14 cellular contexts compared by ENCODE assay signal in the genomic region with DNA sequence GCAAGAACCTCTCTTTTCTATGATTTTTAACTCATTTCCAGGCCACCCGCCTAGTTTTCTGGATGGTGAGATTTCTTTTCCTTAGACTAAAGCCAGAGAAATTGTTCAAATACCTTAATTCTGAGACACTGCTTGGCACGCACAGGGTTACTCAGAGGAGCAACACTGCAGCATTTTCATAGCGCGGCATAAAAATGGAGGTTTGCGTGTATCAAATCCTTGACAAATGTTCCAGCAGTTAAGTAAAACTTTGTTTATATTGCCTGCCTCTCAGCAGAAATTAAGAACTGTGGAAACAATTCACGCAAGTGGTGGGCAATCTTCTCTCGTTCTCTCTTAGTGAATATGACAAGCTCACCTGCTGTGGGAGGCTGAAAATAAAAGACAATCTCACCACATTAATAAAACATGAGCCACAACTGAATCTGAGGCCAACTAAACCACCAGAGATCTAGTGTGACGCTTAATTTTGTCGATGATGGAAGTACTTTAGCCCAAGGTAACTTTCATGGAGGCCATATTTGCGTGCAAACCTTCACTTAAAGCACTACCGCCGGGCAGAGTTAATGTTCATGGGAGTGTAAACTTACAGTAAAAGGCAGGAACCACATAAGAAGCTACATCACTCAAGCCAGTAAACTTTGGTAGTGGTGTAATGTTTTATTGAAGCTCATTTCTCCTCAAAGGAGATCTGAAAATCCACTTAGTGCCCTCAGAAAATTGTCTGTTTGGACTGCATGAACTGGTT.
DNase-seq lines count a peak whose midpoint lies in the region; ATAC-seq and TF ChIP-seq lines count a peak whose summit lies in the region.
"Had no signal": no experiment of that assay in that cellular context is flagged by ENCODE, and none has a peak within 500 bp of the region (broad histone marks: within the 10 kb centered on the region; RNA-seq: fewer than 3 reads in every experiment).

No MANE protein-coding gene starts in this region.

- CTCF ChIA-PET in naive thymus-derived CD4-positive, alpha-beta T cell (lab: Charles Lee): no interaction called here

- H3K27ac ChIP-seq in GM23248: no peak overlapping the region
- H3K27ac ChIP-seq in osteoblast (ENCODE audit: low read depth, low read length): peak overlapping the region; percentile 99
- no peak overlapping the region for H3K27ac ChIP-seq in naive thymus-derived CD4-positive, alpha-beta T cell (ENCODE audit: low read depth, low read length)
- H3K27ac ChIP-seq: prostate gland, upper lobe of right lung had no signal

- H3K36me3 ChIP-seq in GM23248 (ENCODE audit: low read depth) (no peaks in the 10 kb centered on the region), osteoblast (ENCODE audit: insufficient read depth, low read length) (no peaks in the 10 kb centered on the region)
- H3K36me3 ChIP-seq in naive thymus-derived CD4-positive, alpha-beta T cell (ENCODE audit: control insufficient read depth in 2 of 3, insufficient read depth in 3 of 3, low read length in 3 of 3): no peaks in the 10 kb centered on the region
- H3K36me3 ChIP-seq: prostate gland, upper lobe of right lung had no signal

- H4K20me1 ChIP-seq in GM23248 (ENCODE audit: insufficient read depth): no peaks in the 10 kb centered on the region
- H4K20me1 ChIP-seq in osteoblast (ENCODE audit: insufficient read depth, low read length): no peaks in the 10 kb centered on the region

- no peak overlapping the region for H3K27ac Mint-ChIP-seq in type B pancreatic cell
- H3K27ac Mint-ChIP-seq in naive thymus-derived CD4-positive, alpha-beta T cell: no peak overlapping the region

- in situ Hi-C loops in GM23248 (cut with MboI): no loop called here

- no peaks in the 10 kb centered on the region for H3K36me3 Mint-ChIP-seq in type B pancreatic cell
- H3K36me3 Mint-ChIP-seq in naive thymus-derived CD4-positive, alpha-beta T cell: no peaks in the 10 kb centered on the region

- TF ChIP-seq CTCF in osteoblast (IDR thresholded peaks at IDR 0.05; ENCODE audit: extremely low read depth, low read depth, low read length): no peak
- TF ChIP-seq CTCF in type B pancreatic cell (conservative IDR thresholded peaks at IDR 0.05): no peak

- no peak overlapping the region for H3K4me3 ChIP-seq in GM23248
- peak overlapping the region; percentile 14 for H3K4me3 ChIP-seq in osteoblast (ENCODE audit: insufficient read depth, low read length)
- H3K4me3 ChIP-seq in naive thymus-derived CD4-positive, alpha-beta T cell (ENCODE audit: low read length): no peak overlapping the region
- H3K4me3 ChIP-seq: prostate gland, upper lobe of right lung had no signal

- H3K9me3 ChIP-seq in GM23248 (ENCODE audit: low read depth) (no peaks in the 10 kb centered on the region), osteoblast (ENCODE audit: low read depth, low read length) (no peaks in the 10 kb centered on the region)
- H3K9me3 ChIP-seq in naive thymus-derived CD4-positive, alpha-beta T cell (ENCODE audit: control insufficient read depth in 2 of 3, low read length in 3 of 3): no peaks in the 10 kb centered on the region
- H3K9me3 ChIP-seq: Caco-2, prostate gland, upper lobe of right lung had no signal

- no peak overlapping the region for H2AFZ ChIP-seq in GM23248
- H2AFZ ChIP-seq in osteoblast (ENCODE audit: low read length): peak overlapping the region; percentile 38

- ATAC-seq in naive thymus-derived CD4-positive, alpha-beta T cell: no peak
- ATAC-seq in GM18867 (IDR thresholded peaks at IDR 0.05; ENCODE audit: unreplicated experiment): no peak
- ATAC-seq: upper lobe of right lung had no signal

- no peaks in the 10 kb centered on the region for H3K9me3 Mint-ChIP-seq in type B pancreatic cell
- peaks cover 0 to 18% (median 0%) of the 10 kb centered on the region in 11 donors for H3K9me3 Mint-ChIP-seq in naive thymus-derived CD4-positive, alpha-beta T cell

- H3F3A ChIP-seq in GM23248 (ENCODE audit: insufficient read depth): no peaks in the 10 kb centered on the region

- H3K4me2 ChIP-seq in GM23248 (ENCODE audit: unreplicated experiment): no peak overlapping the region
- H3K4me2 ChIP-seq in osteoblast (ENCODE audit: insufficient read depth, low read length): peak overlapping the region; percentile 61

- H3K4me1 Mint-ChIP-seq in type B pancreatic cell (ENCODE audit: unreplicated experiment): peaks cover 4% of the 10 kb centered on the region
- H3K4me1 Mint-ChIP-seq in naive thymus-derived CD4-positive, alpha-beta T cell: no peaks in the 10 kb centered on the region

- no peaks in the 10 kb centered on the region for H3K27me3 ChIP-seq in GM23248 (replicated peaks; ENCODE audit: insufficient read depth)
- no peaks in the 10 kb centered on the region for H3K27me3 ChIP-seq in osteoblast (ENCODE audit: insufficient read depth, low read length)
- H3K27me3 ChIP-seq in naive thymus-derived CD4-positive, alpha-beta T cell (ENCODE audit: control insufficient read depth in 2 of 2, insufficient read depth in 2 of 2, low read length in 2 of 2): no peaks in the 10 kb centered on the region
- H3K27me3 ChIP-seq: upper lobe of right lung had no signal

- DNase-seq in GM23248 (peak; percentile 1), NCI-H2227 (lab: John Stamatoyannopoulos, UW; ENCODE audit: unreplicated experiment) (peak; percentile 3), dedifferentiated amniotic fluid mesenchymal stem cell (ENCODE audit: extremely low spot score) (peak; percentile 96), osteoblast (ENCODE audit: insufficient read length, low spot score, missing footprints) (no peak), type B pancreatic cell (ENCODE audit: extremely low spot score, unreplicated experiment) (no peak), foreskin melanocyte (no peak)
- no peak for DNase-seq in naive thymus-derived CD4-positive, alpha-beta T cell
- DNase-seq: aorta, Caco-2, erythroblast, MV-4-11, upper lobe of right lung had no signal

- no peaks in the 10 kb centered on the region for H3K9me2 ChIP-seq in GM23248 (ENCODE audit: insufficient read depth)

- H3K9ac ChIP-seq in GM23248: no peak overlapping the region

- POLR2A ChIA-PET in naive thymus-derived CD4-positive, alpha-beta T cell (lab: Charles Lee): no interaction called here

- WGBS in GM23248 (ENCODE audit: low coverage in 1 of 2, low lambda C conversion rate in 2 of 2, missing lambda C conversion rate in 2 of 2), 2 experiments: 49 to 53% methylated on average over 12 of the region's 12 CpGs

- H3K4me1 ChIP-seq in GM23248 (ENCODE audit: insufficient read depth) (no peaks in the 10 kb centered on the region), osteoblast (ENCODE audit: insufficient read depth, low read length) (peaks cover 43% of the 10 kb centered on the region)
- no peaks in the 10 kb centered on the region for H3K4me1 ChIP-seq in naive thymus-derived CD4-positive, alpha-beta T cell (ENCODE audit: control insufficient read depth in 2 of 2, insufficient read depth in 2 of 2, low read length in 2 of 2)
- H3K4me1 ChIP-seq: prostate gland, upper lobe of right lung had no signal

- H3K79me2 ChIP-seq in GM23248 (ENCODE audit: insufficient read depth) (no peaks in the 10 kb centered on the region), osteoblast (ENCODE audit: insufficient read depth, low read length) (no peaks in the 10 kb centered on the region)

- intact Hi-C loops in naive thymus-derived CD4-positive, alpha-beta T cell (cut with micrococcal nuclease): no loop called here

- H3K27me3 Mint-ChIP-seq in type B pancreatic cell: no peaks in the 10 kb centered on the region
- H3K27me3 Mint-ChIP-seq in naive thymus-derived CD4-positive, alpha-beta T cell: no peaks in the 10 kb centered on the region

- H3K4me3 Mint-ChIP-seq in type B pancreatic cell: no peak overlapping the region
- no peak overlapping the region for H3K4me3 Mint-ChIP-seq in naive thymus-derived CD4-positive, alpha-beta T cell

Comparison
In these comparisons a context has a peak if more than half of its experiments do, and no peak if none do; other contexts are left out.
1. DNase-seq: peak in GM23248 (single experiment), NCI-H2227 (single experiment) and dedifferentiated amniotic fluid mesenchymal stem cell (single experiment); none in osteoblast (single experiment), type B pancreatic cell (single experiment), foreskin melanocyte (single experiment) and naive thymus-derived CD4-positive, alpha-beta T cell (0 of 9).